12 cellular contexts compared by ENCODE assay signal in the genomic region with DNA sequence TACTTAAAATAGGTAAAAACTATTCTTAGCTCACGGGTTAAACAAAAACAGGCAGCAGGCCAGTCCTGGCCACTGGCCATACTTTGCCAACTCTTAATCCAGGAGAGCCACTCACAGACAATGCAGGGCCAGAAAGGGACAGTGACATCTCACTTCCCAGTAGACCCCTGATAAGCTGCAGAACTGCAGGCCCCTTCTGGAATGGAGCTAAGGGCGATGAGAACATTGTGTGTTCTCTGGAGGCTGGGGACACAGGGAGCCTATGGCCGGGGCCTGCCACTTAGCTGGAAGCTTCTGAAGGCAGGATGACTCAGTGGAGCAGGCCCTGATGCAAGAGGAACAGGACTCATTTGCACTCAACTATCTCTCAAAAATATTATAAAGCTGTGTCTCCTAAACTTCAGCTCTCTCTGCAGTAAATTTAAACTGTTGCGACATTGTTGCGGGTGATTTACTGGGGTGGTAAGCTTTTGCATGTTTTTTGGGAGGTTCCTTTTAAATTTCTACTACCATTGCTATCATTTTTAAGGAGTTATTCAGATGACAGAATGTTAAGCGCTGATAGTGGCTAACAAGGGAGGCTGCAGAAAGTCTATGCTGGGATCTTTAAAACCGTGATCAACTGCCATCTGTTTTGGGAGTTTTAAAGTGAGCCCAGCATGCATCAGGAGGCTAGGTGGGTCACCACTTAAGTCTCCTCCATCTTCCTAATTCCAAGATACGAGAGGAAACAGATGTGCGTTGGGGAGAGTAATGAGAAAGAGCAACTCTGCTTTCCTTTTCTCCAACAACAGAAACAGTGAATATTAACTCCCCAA. TPM values are rescaled to one million over a fixed set of nuclear protein-coding genes. Genes with fewer than 3 reads are reported as not detected.
A peak's percentile ranks its signal among the peaks of the same experiment; 100 is the strongest.
DNase-seq lines count a peak whose midpoint lies in the region; ATAC-seq and TF ChIP-seq lines count a peak whose summit lies in the region.
"Had no signal": no experiment of that assay in that cellular context is flagged by ENCODE, and none has a peak within 500 bp of the region (broad histone marks: within the 10 kb centered on the region; RNA-seq: fewer than 3 reads in every experiment).

No MANE protein-coding gene starts in this region.

- no peaks in the 10 kb centered on the region for H3K27me3 ChIP-seq in esophagus squamous epithelium
- H3K27me3 ChIP-seq in effector memory CD4-positive, alpha-beta T cell (replicated peaks; ENCODE audit: control insufficient read depth, insufficient read depth, low read length, poor library complexity, severe bottlenecking), result no peaks in the 10 kb centered on the region
- H3K27me3 ChIP-seq: Peyer's patch had no signal

- intact Hi-C loops in esophagus squamous epithelium (cut with DNase I), result no loop called here

- 48 to 55% methylated on average over 8 of the region's 9 CpGs for WGBS in esophagus squamous epithelium, 2 donors

- DNase-seq in ACHN, result peak; percentile 7
- peak; percentile 71 for DNase-seq in NOMO-1 treated with dmso at 0.1 percent for 144 hours (lab: John Stamatoyannopoulos, UW; ENCODE audit: unreplicated experiment)
- DNase-seq in esophagus squamous epithelium (lab: John Stamatoyannopoulos, UW), result no peak
- no peak for DNase-seq in activated naive CD4-positive, alpha-beta T cell treated with anti-CD3 and anti-CD28 coated beads, Interleukin-2, amount 50 U/mL, for 72 hours (ENCODE audit: low spot score in 2 of 2)
- DNase-seq in effector memory CD4-positive, alpha-beta T cell, result no peak
- no peak for DNase-seq in NCI-H1436 (lab: John Stamatoyannopoulos, UW)
- no peak for DNase-seq in activated CD4-positive, alpha-beta T cell treated with anti-CD3 and anti-CD28 coated beads, Interleukin-2, amount 50 U/mL, for 1 hour
- DNase-seq: stimulated activated CD4-positive, alpha-beta T cell treated with anti-CD3 and anti-CD28 coated beads, Interleukin-1b, Interleukin-23, amount 100 ng/mL, for 48 hours had no signal

- no peak for ATAC-seq in activated naive CD4-positive, alpha-beta T cell treated with anti-CD3 and anti-CD28 coated beads, Interleukin-2, amount 50 U/mL, for 72 hours

- no peak for TF ChIP-seq CTCF in esophagus squamous epithelium (IDR thresholded peaks at IDR 0.05)
- TF ChIP-seq CTCF in nephron (IDR thresholded peaks at IDR 0.05; ENCODE audit: unreplicated experiment in 3 of 3), result no peak

- in situ Hi-C loops in ACHN (cut with HindIII; ENCODE audit: low pct_ligation_motif_present, low pct_unique_long_range_greater_than_20kb, low sequenced_read_pairs), result no loop called here

- H3K4me1 ChIP-seq in esophagus squamous epithelium, result peaks cover 13 to 50% (median 31%) of the 10 kb centered on the region in 3 donors
- peaks cover 7% of the 10 kb centered on the region for H3K4me1 ChIP-seq in effector memory CD4-positive, alpha-beta T cell (ENCODE audit: control insufficient read depth, insufficient read depth, low read length, poor library complexity, severe bottlenecking)

- peak overlapping the region in 2 of 3 experiments; percentile 37 for H3K4me3 Mint-ChIP-seq in nephron
- H3K4me3 Mint-ChIP-seq: dendritic cell treated with granulocyte-macrophage colony-stimulating factor and Interleukin-4, amounts not matched to agents 40 ng/mL and 50 ng/mL, for 4 days had no signal

- peaks cover 4% of the 10 kb centered on the region for H3K27me3 Mint-ChIP-seq in nephron (ENCODE audit: low read depth)
- H3K27me3 Mint-ChIP-seq: dendritic cell treated with granulocyte-macrophage colony-stimulating factor and Interleukin-4, amounts not matched to agents 40 ng/mL and 50 ng/mL, for 4 days had no signal

- H3K27ac Mint-ChIP-seq in nephron, result peak overlapping the region; percentile 91 to 96 (median 92)
- H3K27ac Mint-ChIP-seq in activated naive CD4-positive, alpha-beta T cell treated with anti-CD3 and anti-CD28 coated beads, Interleukin-2, amount 50 U/mL, for 72 hours, result no peak overlapping the region
- H3K27ac Mint-ChIP-seq: dendritic cell treated with granulocyte-macrophage colony-stimulating factor and Interleukin-4, amounts not matched to agents 40 ng/mL and 50 ng/mL, for 4 days had no signal

- peak overlapping the region; percentile 66 to 82 (median 81) for H3K27ac ChIP-seq in esophagus squamous epithelium
- H3K27ac ChIP-seq in effector memory CD4-positive, alpha-beta T cell (ENCODE audit: insufficient read depth, low read length, poor library complexity, severe bottlenecking), result no peak overlapping the region
- H3K27ac ChIP-seq: C4-2B had no signal

- H3K4me1 Mint-ChIP-seq in nephron, result peaks cover 64% of the 10 kb centered on the region

- no peaks in the 10 kb centered on the region for H3K36me3 ChIP-seq in esophagus squamous epithelium
- H3K36me3 ChIP-seq in effector memory CD4-positive, alpha-beta T cell (ENCODE audit: control insufficient read depth, insufficient read depth, low read length), result peaks cover 4% of the 10 kb centered on the region
- H3K36me3 ChIP-seq: Peyer's patch had no signal

- no peaks in the 10 kb centered on the region for H3K36me3 Mint-ChIP-seq in nephron (ENCODE audit: low read depth)
- H3K36me3 Mint-ChIP-seq in activated naive CD4-positive, alpha-beta T cell treated with anti-CD3 and anti-CD28 coated beads, Interleukin-2, amount 50 U/mL, for 72 hours, result no peaks in the 10 kb centered on the region

- peak overlapping the region in 1 of 4 donors; percentile 9 for H3K4me3 ChIP-seq in esophagus squamous epithelium
- no peak overlapping the region for H3K4me3 ChIP-seq in effector memory CD4-positive, alpha-beta T cell (ENCODE audit: insufficient read depth, low read depth, low read length, poor library complexity, severe bottlenecking)
- H3K4me3 ChIP-seq: Peyer's patch had no signal

- no peak for TF ChIP-seq POLR2A in esophagus squamous epithelium (IDR thresholded peaks at IDR 0.05)

- H3K9me3 ChIP-seq in esophagus squamous epithelium, result no peaks in the 10 kb centered on the region
- H3K9me3 ChIP-seq in effector memory CD4-positive, alpha-beta T cell (ENCODE audit: control insufficient read depth, low read length), result no peaks in the 10 kb centered on the region
- H3K9me3 ChIP-seq: Peyer's patch had no signal

- H3K9me3 Mint-ChIP-seq in nephron, result no peaks in the 10 kb centered on the region
- H3K9me3 Mint-ChIP-seq in activated naive CD4-positive, alpha-beta T cell treated with anti-CD3 and anti-CD28 coated beads, Interleukin-2, amount 50 U/mL, for 72 hours, result no peaks in the 10 kb centered on the region
- H3K9me3 Mint-ChIP-seq: dendritic cell treated with granulocyte-macrophage colony-stimulating factor and Interleukin-4, amounts not matched to agents 40 ng/mL and 50 ng/mL, for 4 days had no signal

RNA-seq across cellular contexts. Expression of a gene that starts 33.2 kb away (rescaled TPM):
- 10 to 100 TPM in 1 of 4 donors, 1 to 10 TPM in 3; 1.4 to 13.4 (median 6.2) TPM for total RNA-seq in esophagus squamous epithelium
- 10 to 100 TPM; 17.4 to 19.1 TPM for total RNA-seq in activated naive CD4-positive, alpha-beta T cell treated with anti-CD3 and anti-CD28 coated beads, Interleukin-2, amount 50 U/mL, for 72 hours

Comparison
In these comparisons a context has a peak if more than half of its experiments do, and no peak if none do; other contexts are left out.
1. DNase-seq: peak in ACHN (single experiment) and NOMO-1 treated with dmso at 0.1 percent for 144 hours (single experiment); none in esophagus squamous epithelium (single experiment), activated naive CD4-positive, alpha-beta T cell treated with anti-CD3 and anti-CD28 coated beads, Interleukin-2, amount 50 U/mL, for 72 hours (0 of 2), effector memory CD4-positive, alpha-beta T cell (0 of 3), NCI-H1436 (single experiment) and activated CD4-positive, alpha-beta T cell treated with anti-CD3 and anti-CD28 coated beads, Interleukin-2, amount 50 U/mL, for 1 hour (single experiment).
2. H3K27ac Mint-ChIP-seq: peak in nephron (3 of 3); none in activated naive CD4-positive, alpha-beta T cell treated with anti-CD3 and anti-CD28 coated beads, Interleukin-2, amount 50 U/mL, for 72 hours (0 of 2).